ENCODE assay signal across 18 cellular contexts in genomic region chr4:127506283-127506682, GRCh38.
"Had no signal": no experiment of that assay in that cellular context is flagged by ENCODE, and none has a peak within 500 bp of the region (broad histone marks: within the 10 kb centered on the region; RNA-seq: fewer than 3 reads in every experiment).

No MANE protein-coding gene starts in this region.

- H3K9me3 Mint-ChIP-seq: naive thymus-derived CD8-positive, alpha-beta T cell; stimulated activated naive CD8-positive, alpha-beta T cell treated with anti-CD3 and anti-CD28 coated beads, Interleukin-15, Interleukin-2, amounts not matched to agents 100 ng/mL and 50 ng/mL, for 24 hours had no signal

- DNase-seq: activated CD4-positive, alpha-beta T cell treated with anti-CD3 and anti-CD28 coated beads for 4 hours; activated CD8-positive, alpha-beta memory T cell treated with anti-CD3 and anti-CD28 coated beads, Interleukin-2, amount 50 U/mL, for 48 hours; activated CD8-positive, alpha-beta T cell treated with anti-CD3 and anti-CD28 coated beads, Interleukin-2, amount 10 ng/mL, durations not matched to agents 7 days and 5 days; aorta; esophagus squamous epithelium; foreskin fibroblast; glutamatergic neuron; immature natural killer cell; mammary epithelial cell; naive thymus-derived CD8-positive, alpha-beta T cell; occipital lobe; psoas muscle; stimulated activated CD4-positive, alpha-beta T cell treated with anti-CD3 and anti-CD28 coated beads, Interleukin-4, amount 100 ng/mL, for 1 hour; stimulated activated CD8-positive, alpha-beta memory T cell treated with anti-CD3 and anti-CD28 coated beads, Interleukin-4, amount 100 ng/mL, for 48 hours; T1000; upper lobe of right lung had no signal

- H3K27ac Mint-ChIP-seq: activated CD8-positive, alpha-beta T cell treated with anti-CD3 and anti-CD28 coated beads, Interleukin-2, amount 10 ng/mL, durations not matched to agents 7 days and 5 days; immature natural killer cell; naive thymus-derived CD8-positive, alpha-beta T cell; stimulated activated naive CD8-positive, alpha-beta T cell treated with anti-CD3 and anti-CD28 coated beads, Interleukin-15, Interleukin-2, amounts not matched to agents 100 ng/mL and 50 ng/mL, for 24 hours had no signal

- H3K36me3 Mint-ChIP-seq: immature natural killer cell; naive thymus-derived CD8-positive, alpha-beta T cell had no signal

- ATAC-seq: activated CD8-positive, alpha-beta T cell treated with anti-CD3 and anti-CD28 coated beads, Interleukin-2, amount 10 ng/mL, durations not matched to agents 7 days and 5 days; naive thymus-derived CD8-positive, alpha-beta T cell; psoas muscle; upper lobe of right lung had no signal

- FAIRE-seq: bronchial epithelial cell had no signal

- H3K27me3 Mint-ChIP-seq: stimulated activated naive CD8-positive, alpha-beta T cell treated with anti-CD3 and anti-CD28 coated beads, Interleukin-15, Interleukin-2, amounts not matched to agents 100 ng/mL and 50 ng/mL, for 24 hours had no signal

- H3K27me3 ChIP-seq: esophagus squamous epithelium, upper lobe of right lung had no signal

- H3K4me3 ChIP-seq: esophagus squamous epithelium, psoas muscle, upper lobe of right lung had no signal

- H3K27ac ChIP-seq: esophagus squamous epithelium, psoas muscle, upper lobe of right lung had no signal

- H3K36me3 ChIP-seq: esophagus squamous epithelium, upper lobe of right lung had no signal

- H3K4me3 Mint-ChIP-seq: activated CD8-positive, alpha-beta T cell treated with anti-CD3 and anti-CD28 coated beads, Interleukin-2, amount 10 ng/mL, durations not matched to agents 7 days and 5 days; immature natural killer cell; naive thymus-derived CD8-positive, alpha-beta T cell; stimulated activated naive CD8-positive, alpha-beta T cell treated with anti-CD3 and anti-CD28 coated beads, Interleukin-15, Interleukin-2, amounts not matched to agents 100 ng/mL and 50 ng/mL, for 24 hours had no signal

- H3K4me1 Mint-ChIP-seq: immature natural killer cell; naive thymus-derived CD8-positive, alpha-beta T cell had no signal

- H3K4me1 ChIP-seq: esophagus squamous epithelium, psoas muscle had no signal

- H3K9me3 ChIP-seq: esophagus squamous epithelium, psoas muscle, upper lobe of right lung had no signal
